Comparison of ENCODE assay signal across 18 cellular contexts in genomic region chr6:31075528-31075927, GRCh38. TPM values are rescaled to one million over a fixed set of nuclear protein-coding genes. Genes with fewer than 3 reads are reported as not detected.
DNase-seq lines count a peak whose midpoint lies in the region; TF ChIP-seq lines count a peak whose summit lies in the region.
"Had no signal": no experiment of that assay in that cellular context is flagged by ENCODE, and none has a peak within 500 bp of the region (broad histone marks: within the 10 kb centered on the region; RNA-seq: fewer than 3 reads in every experiment).

No MANE protein-coding gene starts in this region.

- no peak for TF ChIP-seq CTCF in AG10803 (conservative IDR thresholded peaks at IDR 0.05; ENCODE audit: low read length)
- no peak for TF ChIP-seq CTCF in fibroblast of villous mesenchyme (IDR thresholded peaks at IDR 0.05; ENCODE audit: insufficient read depth, low read depth, low read length)

- DNase-seq in AG10803 (ENCODE audit: low read depth) (peak; percentile 45), HT1080 (ENCODE audit: low read depth) (peak; percentile 73), amniotic stem cell (lab: John Stamatoyannopoulos, UW) (peak; percentile 22), fibroblast of villous mesenchyme (ENCODE audit: low read depth) (peak; percentile 48), NOMO-1 treated with DMSO at 0.1 percent for 48 hours (lab: John Stamatoyannopoulos, UW; ENCODE audit: unreplicated experiment) (no peak), NCI-H128 (lab: John Stamatoyannopoulos, UW; ENCODE audit: unreplicated experiment) (no peak), DMS114 treated with DMSO at 0.1 percent for 48 hours (lab: John Stamatoyannopoulos, UW; ENCODE audit: unreplicated experiment) (no peak)
- DNase-seq in stimulated activated CD4-positive, alpha-beta T cell treated with anti-CD3 and anti-CD28 coated beads, Interleukin-2, amount 100 ng/mL, for 48 hours = no peak
- DNase-seq: activated CD4-positive, CD25-positive, alpha-beta regulatory T cell treated with anti-CD3 and anti-CD28 coated beads, Interleukin-2, amount 50 U/mL, for 72 hours; activated CD8-positive, alpha-beta memory T cell treated with anti-CD3 and anti-CD28 coated beads for 24 hours; activated T-cell treated with anti-CD3 and anti-CD28 coated beads, Interleukin-2, amount 50 U/mL, for 48 hours; CD8-positive, alpha-beta memory T cell; NCI-H146; NCI-H82 had no signal

- H3K4me3 ChIP-seq in AG10803 (ENCODE audit: low read length) = no peak overlapping the region
- H3K4me3 ChIP-seq in fibroblast of villous mesenchyme (ENCODE audit: low read depth, low read length) = no peak overlapping the region

RNA-seq across cellular contexts. Expression of gene C6orf15, which starts 36.8 kb away (rescaled TPM):
- not detected in 2 replicates for total RNA-seq in HT1080 (2014; rRNA removed; shearing (Covaris generic))
- polyA plus RNA-seq in HT1080 (2015; cell fraction: cytosol; rRNA removed) = not detected in 2 replicates
- not detected in 2 replicates for polyA plus RNA-seq in HT1080 (2015; cell fraction: nucleus; rRNA removed)
- total RNA-seq in fibroblast of villous mesenchyme = not detected in 2 replicates
- total RNA-seq: activated naive CD4-positive, alpha-beta T cell treated with anti-CD3 and anti-CD28 coated beads, Interleukin-2, amount 50 U/mL, for 72 hours; CD8-positive, alpha-beta memory T cell; left lobe of liver; mucosa of gallbladder; temporal lobe had no signal
- polyA plus RNA-seq: CD8-positive, alpha-beta memory T cell had no signal

RNA-seq across cellular contexts. Expression of gene PSORS1C1, which starts 39.1 kb away (rescaled TPM):
- 0.64 and 0.80 TPM in 2 replicates for total RNA-seq in HT1080 (2014; rRNA removed; shearing (Covaris generic))
- polyA plus RNA-seq in HT1080 (2015; cell fraction: cytosol; rRNA removed) = 1.5 and 1.9 TPM in 2 replicates
- 5.0 and 6.2 TPM in 2 replicates for polyA plus RNA-seq in HT1080 (2015; cell fraction: nucleus; rRNA removed)
- 0.97 and 3.0 TPM in 2 replicates for total RNA-seq in fibroblast of villous mesenchyme
- total RNA-seq: CD8-positive, alpha-beta memory T cell; left lobe of liver; temporal lobe had no signal
- polyA plus RNA-seq: CD8-positive, alpha-beta memory T cell had no signal

RNA-seq across cellular contexts. Expression of gene CDSN, which starts 44.7 kb away (rescaled TPM):
- total RNA-seq in HT1080 (2014; rRNA removed; shearing (Covaris generic)) = not detected in 2 replicates
- 0.05 TPM in 1 of 2 replicates, not detected in the other for polyA plus RNA-seq in HT1080 (2015; cell fraction: cytosol; rRNA removed)
- polyA plus RNA-seq in HT1080 (2015; cell fraction: nucleus; rRNA removed) = not detected in 2 replicates
- total RNA-seq in fibroblast of villous mesenchyme = not detected in 2 replicates
- total RNA-seq: activated naive CD4-positive, alpha-beta T cell treated with anti-CD3 and anti-CD28 coated beads, Interleukin-2, amount 50 U/mL, for 72 hours; CD8-positive, alpha-beta memory T cell; left lobe of liver; temporal lobe had no signal
- polyA plus RNA-seq: CD8-positive, alpha-beta memory T cell had no signal

Comparison
In these comparisons a context has a peak if more than half of its experiments do, and no peak if none do; other contexts are left out.
1. DNase-seq: peak in AG10803 (single experiment), HT1080 (single experiment), amniotic stem cell (single experiment) and fibroblast of villous mesenchyme (single experiment); none in stimulated activated CD4-positive, alpha-beta T cell treated with anti-CD3 and anti-CD28 coated beads, Interleukin-2, amount 100 ng/mL, for 48 hours (0 of 2), NOMO-1 treated with DMSO at 0.1 percent for 48 hours (single experiment), NCI-H128 (single experiment) and DMS114 treated with DMSO at 0.1 percent for 48 hours (single experiment).